8 cellular contexts compared by ENCODE assay signal in genomic region chr11:119066481-119066880, GRCh38. TPM values are rescaled to one million over a fixed set of nuclear protein-coding genes. Genes with fewer than 3 reads are reported as not detected.
DNase-seq lines count a peak whose midpoint lies in the region; TF ChIP-seq lines count a peak whose summit lies in the region.

No MANE protein-coding gene starts in this region.

- no peaks in the 10 kb centered on the region for H3K9me3 Mint-ChIP-seq in nephron

- H3K4me2 ChIP-seq in Karpas-422 (ENCODE audit: low read depth, low read length, poor library complexity, severe bottlenecking) (peak overlapping the region; percentile 61), mammary epithelial cell (ENCODE audit: insufficient read depth, low read depth, low read length) (peak overlapping the region; percentile 84)

- H3K79me2 ChIP-seq in Karpas-422 (ENCODE audit: low read length), result peaks cover 23% of the 10 kb centered on the region
- H3K79me2 ChIP-seq in mammary epithelial cell (ENCODE audit: insufficient read depth, low read length), result peaks cover 26% of the 10 kb centered on the region

- peak overlapping the region; percentile 90 to 99 (median 99) for H3K4me3 Mint-ChIP-seq in nephron

- H3K27me3 ChIP-seq in Karpas-422 (ENCODE audit: low read length), result no peaks in the 10 kb centered on the region
- H3K27me3 ChIP-seq in mammary epithelial cell (ENCODE audit: insufficient read depth, low read length), result no peaks in the 10 kb centered on the region

- CTCF ChIA-PET in mammary epithelial cell (lab: Charles Lee; ENCODE audit: low non-redundant PET), result interaction anchor here (0.7 kb wide), 1 partner anchor 129 kb away, joined by 3 read pairs; no protein-coding TSS in a partner anchor

- DNase-seq in Karpas-422 (no peak), mammary epithelial cell (no peak), GM19238 (ENCODE audit: insufficient read length, low spot score) (no peak), caudate nucleus (lab: John Stamatoyannopoulos, UW) (no peak), GM13976 (ENCODE audit: low spot score) (no peak)
- no peak for DNase-seq in effector CD8-positive, alpha-beta T cell (lab: John Stamatoyannopoulos, UW)

- H3K27ac ChIP-seq in C4-2B (peak overlapping the region; percentile 83), Karpas-422 (ENCODE audit: low read length) (no peak overlapping the region), mammary epithelial cell (ENCODE audit: insufficient read depth, low read depth, low read length) (peak overlapping the region; percentile 17), caudate nucleus (ENCODE audit: low read depth, low read length) (no peak overlapping the region)

- intact Hi-C loops in mammary epithelial cell (cut with micrococcal nuclease), result no loop called here

- peak overlapping the region; percentile 73 for H3K9ac ChIP-seq in Karpas-422 (ENCODE audit: low read length)
- H3K9ac ChIP-seq in mammary epithelial cell (ENCODE audit: insufficient read depth, low read length), result no peak overlapping the region

- H2AFZ ChIP-seq in Karpas-422 (ENCODE audit: low read length) (no peak overlapping the region), mammary epithelial cell (ENCODE audit: low read depth, low read length) (peak overlapping the region; percentile 98)

- peaks cover 27% of the 10 kb centered on the region for H3K4me1 Mint-ChIP-seq in nephron

- no peaks in the 10 kb centered on the region for H3K27me3 Mint-ChIP-seq in nephron (ENCODE audit: low read depth)

- dilution Hi-C loops in mammary epithelial cell (cut with HindIII; ENCODE audit: low sequenced_read_pairs), result no loop called here

- no TSS peak for BruUV-seq in mammary epithelial cell (replicated peaks; lab: Mats Ljungman, UMichigan)

- H3K9me3 ChIP-seq in Karpas-422 (ENCODE audit: low read length) (no peaks in the 10 kb centered on the region), mammary epithelial cell (replicated peaks; ENCODE audit: insufficient read depth, low read length) (no peaks in the 10 kb centered on the region)

- WGBS in mammary epithelial cell (ENCODE audit: low coverage, missing lambda C conversion rate), result 95% methylated on average over 3 of the region's 3 CpGs

- no peak for TF ChIP-seq CTCF in C4-2B (conservative IDR thresholded peaks at IDR 0.05)
- TF ChIP-seq CTCF in mammary epithelial cell (conservative IDR thresholded peaks at IDR 0.05 in 1 of 2, IDR thresholded peaks at IDR 0.05 in 1 of 2; ENCODE audit: extremely low read depth in 1 of 2, insufficient read depth in 1 of 2, low read depth in 1 of 2, low read length in 2 of 2), result no peak
- no peak for TF ChIP-seq CTCF in nephron (IDR thresholded peaks at IDR 0.05; ENCODE audit: unreplicated experiment in 3 of 3)
- TF ChIP-seq CTCF in GM13976 (IDR thresholded peaks at IDR 0.05; ENCODE audit: borderline replicate concordance, control extremely low read depth, extremely low read depth, insufficient read depth, missing control alignments), result no peak

- H3K9me2 ChIP-seq in Karpas-422 (replicated peaks; ENCODE audit: insufficient read depth, low read length), result no peaks in the 10 kb centered on the region

- in situ Hi-C loops in mammary epithelial cell (cut with MboI; ENCODE audit: low sequenced_read_pairs in 2 of 2), result no loop called here
- in situ Hi-C loops in GM13976 (cut with MboI; ENCODE audit: low sequenced_read_pairs, unreplicated experiment), result no loop called here

- H3K36me3 ChIP-seq in Karpas-422 (ENCODE audit: insufficient read depth, low read length), result no peaks in the 10 kb centered on the region
- H3K36me3 ChIP-seq in mammary epithelial cell (ENCODE audit: insufficient read depth, low read length), result peaks cover 5% of the 10 kb centered on the region

- H3K4me3 ChIP-seq in Karpas-422 (ENCODE audit: low read length), result peak overlapping the region; percentile 71
- H3K4me3 ChIP-seq in mammary epithelial cell (replicated peaks in 1 of 3; ENCODE audit: insufficient read depth in 1 of 3, low read depth in 2 of 3, low read length in 3 of 3), result peak overlapping the region in 1 of 3 experiments; percentile 95

- H4K20me1 ChIP-seq in Karpas-422 (ENCODE audit: insufficient read depth, low read depth, low read length) (no peaks in the 10 kb centered on the region), mammary epithelial cell (ENCODE audit: insufficient read depth, low read length) (no peaks in the 10 kb centered on the region)

- H3K36me3 Mint-ChIP-seq in nephron (ENCODE audit: low read depth), result peaks cover 16% of the 10 kb centered on the region

- peaks cover 8% of the 10 kb centered on the region for H3K4me1 ChIP-seq in Karpas-422 (ENCODE audit: low read length)
- peaks cover 10% of the 10 kb centered on the region for H3K4me1 ChIP-seq in mammary epithelial cell (ENCODE audit: insufficient read depth, low read length)

- H3K27ac Mint-ChIP-seq in nephron, result no peak overlapping the region

RNA-seq across cellular contexts. Expression of gene VPS11, which starts 1.1 kb away (rescaled TPM):
- 19.2 and 25.5 TPM in 2 replicates for total RNA-seq in Karpas-422 (2014; rRNA removed; shearing (Covaris generic); ENCODE audit: low replicate concordance)
- total RNA-seq in mammary epithelial cell, result 10 to 100 TPM; 17.6 to 24.3 TPM
- 9.0 TPM for polyA plus RNA-seq in mammary epithelial cell
- 41.6 TPM for polyA minus RNA-seq in mammary epithelial cell

RNA-seq across cellular contexts. Expression of gene HYOU1, which starts 9.5 kb away (rescaled TPM):
- 27.3 and 32.5 TPM in 2 replicates for total RNA-seq in Karpas-422 (2014; rRNA removed; shearing (Covaris generic); ENCODE audit: low replicate concordance)
- total RNA-seq in mammary epithelial cell, result 100 to 1,000 TPM; 160 to 187 TPM
- 162 TPM for polyA plus RNA-seq in mammary epithelial cell
- 270 TPM for polyA minus RNA-seq in mammary epithelial cell

RNA-seq across cellular contexts. Expression of gene HMBS, which starts 18.2 kb away (rescaled TPM):
- 7.5 and 12.7 TPM in 2 replicates for total RNA-seq in Karpas-422 (2014; rRNA removed; shearing (Covaris generic); ENCODE audit: low replicate concordance)
- total RNA-seq in mammary epithelial cell, result 10 to 100 TPM in 1 of 2 donors, 1 to 10 TPM in 1; 8.2 to 40.6 TPM
- polyA plus RNA-seq in mammary epithelial cell, result 61.3 TPM
- 69.8 TPM for polyA minus RNA-seq in mammary epithelial cell

RNA-seq across cellular contexts. Expression of gene DPAGT1, which starts 35.2 kb away (rescaled TPM):
- total RNA-seq in Karpas-422 (2014; rRNA removed; shearing (Covaris generic); ENCODE audit: low replicate concordance), result 10.0 and 27.3 TPM in 2 replicates
- 10 to 100 TPM; 22.2 to 49.3 TPM for total RNA-seq in mammary epithelial cell
- 66.1 TPM for polyA plus RNA-seq in mammary epithelial cell
- polyA minus RNA-seq in mammary epithelial cell, result 97.3 TPM

RNA-seq across cellular contexts. Expression of gene SLC37A4, which starts 35.8 kb away (rescaled TPM):
- 4.7 and 7.4 TPM in 2 replicates for total RNA-seq in Karpas-422 (2014; rRNA removed; shearing (Covaris generic); ENCODE audit: low replicate concordance)
- total RNA-seq in mammary epithelial cell, result 10 to 100 TPM; 15.8 to 16.7 TPM
- 26.7 TPM for polyA plus RNA-seq in mammary epithelial cell
- 33.7 TPM for polyA minus RNA-seq in mammary epithelial cell

Comparison
In these comparisons a context has a peak if more than half of its experiments do, and no peak if none do; other contexts are left out.
1. H3K27ac ChIP-seq: peak in C4-2B (single experiment) and mammary epithelial cell (single experiment); none in Karpas-422 (single experiment) and caudate nucleus (single experiment).